In genomic region chr6:11543919-11544518, GRCh38 we compare ENCODE assay signal across 21 cellular contexts.
"Had no signal": no experiment of that assay in that cellular context is flagged by ENCODE, and none has a peak within 500 bp of the region (broad histone marks: within the 10 kb centered on the region; RNA-seq: fewer than 3 reads in every experiment).

No MANE protein-coding gene starts in this region.

- FAIRE-seq: HTR-8/SVneo, RCC 7860 had no signal

- H3K36me3 ChIP-seq: MG63, SJSA1 had no signal

- H3K27me3 ChIP-seq: MG63 had no signal

- DNase-seq: KBM-7, MG63, NCI-H1092 treated with DMSO at 0.1 percent for 48 hours, NCI-H1436, NCI-H187, NCI-H2029, NCI-H2081 treated with DMSO at 0.1 percent for 48 hours, NCI-H2171, NCI-H226, NCI-H446, NCI-H510A, NCI-H524 treated with DMSO at 0.1 percent for 48 hours, NCI-H69, NCI-H774, Right ventricle myocardium superior, RPMI8226, SIG-M5 had no signal

- H3K4me1 ChIP-seq: SJSA1 had no signal

- H3K27ac ChIP-seq: SJSA1, SK-N-MC had no signal

- H3K9me3 ChIP-seq: MG63, SJSA1 had no signal

- H3K4me3 ChIP-seq: MG63, SJSA1, SK-N-MC had no signal
